Comparison of ENCODE assay signal across 30 cellular contexts in genomic region chr9:79247021-79247420, GRCh38.
"Had no signal": no experiment of that assay in that cellular context is flagged by ENCODE, and none has a peak within 500 bp of the region (broad histone marks: within the 10 kb centered on the region; RNA-seq: fewer than 3 reads in every experiment).

No MANE protein-coding gene starts in this region.

- H3K4me3 ChIP-seq: adrenal gland, ascending aorta, cardiac muscle cell, colonic mucosa had no signal

- FAIRE-seq: bronchial epithelial cell had no signal

- H3K9me3 ChIP-seq: adrenal gland, ascending aorta, colonic mucosa had no signal

- H3K4me1 ChIP-seq: adrenal gland, ascending aorta, colonic mucosa had no signal

- H3K36me3 ChIP-seq: adrenal gland, ascending aorta, cardiac muscle cell, colonic mucosa, WERI-Rb-1 had no signal

- H3K27ac ChIP-seq: adrenal gland, ascending aorta, cardiac muscle cell, colonic mucosa, WERI-Rb-1 had no signal

- DNase-seq: activated CD4-positive, alpha-beta memory T cell treated with anti-CD3 and anti-CD28 coated beads for 36 hours; activated CD4-positive, alpha-beta T cell treated with anti-CD3 and anti-CD28 coated beads for 4 hours; activated CD4-positive, alpha-beta T cell treated with anti-CD3 and anti-CD28 coated beads, Interleukin-2, amount 10 ng/mL, durations not matched to agents 24 days and 14 days; activated CD4-positive, alpha-beta T cell treated with anti-CD3 and anti-CD28 coated beads, Interleukin-2, amount 50 U/mL, for 1 hour; activated CD4-positive, alpha-beta T cell treated with anti-CD3 and anti-CD28 coated beads, Interleukin-2, amount 50 U/mL, for 4 hours; activated CD4-positive, CD25-positive, alpha-beta regulatory T cell; activated CD8-positive, alpha-beta memory T cell treated with anti-CD3 and anti-CD28 coated beads, Interleukin-2, amount 10 ng/mL, durations not matched to agents 7 days and 5 days; activated CD8-positive, alpha-beta memory T cell treated with anti-CD3 and anti-CD28 coated beads, Interleukin-2, amount 50 U/mL, for 48 hours; activated CD8-positive, alpha-beta T cell treated with anti-CD3 and anti-CD28 coated beads for 36 hours; activated effector memory CD4-positive, alpha-beta T cell treated with Interleukin-2 at 50 U/mL for 16 hours; activated gamma-delta T cell; activated naive CD4-positive, alpha-beta T cell treated with anti-CD3 and anti-CD28 coated beads, Interleukin-2, amount 10 ng/mL, durations not matched to agents 7 days and 5 days; activated naive CD4-positive, alpha-beta T cell treated with Interleukin-2 at 50 U/mL for 16 hours; activated T-cell treated with anti-CD3 and anti-CD28 coated beads, Interleukin-2, amount 50 U/mL, for 24 hours; activated T-cell treated with anti-CD3 and anti-CD28 coated beads, Interleukin-2, amount 50 U/mL, for 48 hours; adrenal gland; amygdala; anterior cingulate cortex; caudate nucleus; cerebellar nuclear complex; colonic mucosa; T-helper 1 cell; T-helper 2 cell; T-helper 9 cell; WERI-Rb-1 had no signal

- ATAC-seq: activated CD4-positive, CD25-positive, alpha-beta regulatory T cell treated with anti-CD3 and anti-CD28 coated beads, Interleukin-2, amount 50 U/mL, for 24 hours; activated CD8-positive, alpha-beta memory T cell treated with anti-CD3 and anti-CD28 coated beads, Interleukin-2, amount 10 ng/mL, durations not matched to agents 7 days and 5 days; activated CD8-positive, alpha-beta T cell treated with anti-CD3 and anti-CD28 coated beads for 36 hours; WTC11 had no signal

- H3K27me3 ChIP-seq: adrenal gland, ascending aorta, cardiac muscle cell, colonic mucosa had no signal
